1 cellular context compared by ENCODE assay signal in the genomic region with DNA sequence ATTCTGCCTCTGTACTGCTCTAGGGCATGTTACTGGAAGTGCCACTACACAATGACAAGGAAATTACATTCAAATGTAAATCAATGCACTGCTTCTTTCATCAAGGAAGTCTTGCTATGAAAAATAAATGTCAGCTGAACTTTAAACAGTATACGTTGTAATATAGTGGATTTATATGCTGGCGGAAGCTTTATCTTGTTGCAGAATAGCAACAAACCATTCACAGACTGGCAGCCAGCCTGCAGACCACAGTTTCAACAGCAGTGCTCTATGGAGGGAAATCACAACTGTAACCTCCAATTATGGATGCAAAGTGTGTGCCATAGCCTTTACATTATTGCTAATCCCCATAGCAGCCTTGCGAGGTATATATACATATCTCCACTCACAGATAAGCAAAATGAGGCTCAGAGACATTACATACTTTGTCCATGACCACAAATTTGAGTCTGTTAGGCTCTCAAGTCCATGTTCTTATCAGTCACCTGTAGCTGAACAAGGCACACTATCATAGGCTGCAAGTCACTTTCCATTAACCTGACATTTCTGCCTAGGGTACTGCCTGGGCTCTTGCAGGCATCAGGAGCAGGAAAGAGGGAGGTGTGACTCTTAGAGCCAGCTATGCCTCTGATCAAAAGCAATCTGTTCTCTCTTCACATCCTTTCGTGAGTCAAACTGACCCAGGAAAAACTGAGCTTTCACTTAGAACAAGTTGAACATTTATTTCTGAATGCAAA.
TF ChIP-seq lines count a peak whose summit lies in the region.

No MANE protein-coding gene starts in this region.

TF ChIP-seq in HEK293, 187 proteins besides CTCF, POLR2A, EP300 and RAD21:
- TF ChIP-seq, protein P1, sequence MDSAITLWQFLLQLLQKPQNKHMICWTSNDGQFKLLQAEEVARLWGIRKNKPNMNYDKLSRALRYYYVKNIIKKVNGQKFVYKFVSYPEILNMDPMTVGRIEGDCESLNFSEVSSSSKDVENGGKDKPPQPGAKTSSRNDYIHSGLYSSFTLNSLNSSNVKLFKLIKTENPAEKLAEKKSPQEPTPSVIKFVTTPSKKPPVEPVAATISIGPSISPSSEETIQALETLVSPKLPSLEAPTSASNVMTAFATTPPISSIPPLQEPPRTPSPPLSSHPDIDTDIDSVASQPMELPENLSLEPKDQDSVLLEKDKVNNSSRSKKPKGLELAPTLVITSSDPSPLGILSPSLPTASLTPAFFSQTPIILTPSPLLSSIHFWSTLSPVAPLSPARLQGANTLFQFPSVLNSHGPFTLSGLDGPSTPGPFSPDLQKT (IDR thresholded peaks at IDR 0.05; ENCODE audit: borderline replicate concordance, low read depth, low read length) = no peak
- 0 out of 2 replicates have a peak, but pooled peaks have one; percentile 28 for TF ChIP-seq SCRT2 (tag by site-specific recombination; IDR thresholded peaks at IDR 0.05)
